8 cellular contexts compared by ENCODE assay signal in genomic region chr3:196967412-196968232, GRCh38. TPM values are rescaled to one million over a fixed set of nuclear protein-coding genes. Genes with fewer than 3 reads are reported as not detected.
A peak's percentile ranks its signal among the peaks of the same experiment; 100 is the strongest.
DNase-seq lines count a peak whose midpoint lies in the region; ATAC-seq and TF ChIP-seq lines count a peak whose summit lies in the region.

No MANE protein-coding gene starts in this region.

- H3K27ac ChIP-seq in lung (ENCODE audit: low read depth in 1 of 2, low read length in 1 of 2) (no peak overlapping the region), thoracic aorta (no peak overlapping the region)

- ATAC-seq in lung (ENCODE audit: insufficient read depth, low FRiP score) = no peak
- ATAC-seq in thoracic aorta (ENCODE audit: insufficient number of reproducible peaks, low FRiP score, low read depth) = no peak

- POLR2A ChIA-PET in activated CD4-positive, alpha-beta T cell treated with anti-CD3 and anti-CD28 coated beads, Interleukin-2, amount 10 ng/mL, durations not matched to agents 7 days and 5 days (lab: Charles Lee) = no interaction called here

- 62 to 70% methylated on average over 35 of the region's 35 CpGs for WGBS in lung, 2 donors

- H3K4me1 Mint-ChIP-seq in activated CD4-positive, alpha-beta T cell treated with anti-CD3 and anti-CD28 coated beads, Interleukin-2, amount 10 ng/mL, durations not matched to agents 7 days and 5 days = peaks cover 18% of the 10 kb centered on the region

- peak overlapping the region; percentile 89 for H3K9ac ChIP-seq in adipocyte (ENCODE audit: low read length)

- DNase-seq in activated CD4-positive, alpha-beta T cell treated with anti-CD3 and anti-CD28 coated beads, Interleukin-2, amount 10 ng/mL, durations not matched to agents 7 days and 5 days = no peak
- DNase-seq in activated CD4-positive, alpha-beta T cell treated with anti-CD3 and anti-CD28 coated beads for 48 hours = no peak
- DNase-seq in adipocyte (ENCODE audit: low read depth) (no peak), lung (ENCODE audit: low spot score) (no peak), thoracic aorta (ENCODE audit: low spot score) (no peak), NCI-H446 treated with DMSO at 0.1 percent for 48 hours (lab: John Stamatoyannopoulos, UW) (no peak), COLO829 (ENCODE audit: low spot score) (no peak), NCI-H774 (lab: John Stamatoyannopoulos, UW) (no peak)

- H3K4me1 ChIP-seq in adipocyte (ENCODE audit: control insufficient read depth, insufficient read depth, low read length) = peaks cover 6% of the 10 kb centered on the region
- peaks cover 0 to 12% of the 10 kb centered on the region in 2 donors for H3K4me1 ChIP-seq in lung (ENCODE audit: control insufficient read depth in 2 of 2, insufficient read depth in 2 of 2, low read length in 2 of 2)
- peaks cover 7% of the 10 kb centered on the region in 2 donors for H3K4me1 ChIP-seq in thoracic aorta (ENCODE audit: control insufficient read depth in 1 of 2, low read depth in 2 of 2)

- H3K4me3 Mint-ChIP-seq in activated CD4-positive, alpha-beta T cell treated with anti-CD3 and anti-CD28 coated beads, Interleukin-2, amount 10 ng/mL, durations not matched to agents 7 days and 5 days = peak overlapping the region; percentile 73

- H3K4me3 ChIP-seq in adipocyte (ENCODE audit: low read length) (peak overlapping the region; percentile 87), lung (peak overlapping the region; percentile 90), thoracic aorta (peak overlapping the region; percentile 97)

- H3K9me3 ChIP-seq in adipocyte (ENCODE audit: control insufficient read depth, low read length) (no peaks in the 10 kb centered on the region), lung (ENCODE audit: control insufficient read depth in 2 of 2, insufficient read depth in 1 of 2, low read length in 1 of 2) (no peaks in the 10 kb centered on the region), thoracic aorta (no peaks in the 10 kb centered on the region)

- no peaks in the 10 kb centered on the region for H3K27me3 ChIP-seq in adipocyte (replicated peaks; ENCODE audit: control insufficient read depth, insufficient read depth, low read length)
- no peaks in the 10 kb centered on the region for H3K27me3 ChIP-seq in lung (ENCODE audit: control insufficient read depth, insufficient read depth)
- no peaks in the 10 kb centered on the region for H3K27me3 ChIP-seq in thoracic aorta (replicated peaks; ENCODE audit: insufficient read depth)

- CTCF ChIA-PET in activated CD4-positive, alpha-beta T cell treated with anti-CD3 and anti-CD28 coated beads, Interleukin-2, amount 10 ng/mL, durations not matched to agents 7 days and 5 days (lab: Charles Lee) = interaction anchor here (0.6 kb wide), 1 partner anchor 18 kb away, joined by 4 read pairs; no protein-coding TSS in a partner anchor

- TF ChIP-seq CTCF in lung (IDR thresholded peaks at IDR 0.05; ENCODE audit: control extremely low read depth, extremely low read depth) (no peak), thoracic aorta (IDR thresholded peaks at IDR 0.05) (no peak)

- H3K36me3 ChIP-seq in adipocyte (ENCODE audit: control insufficient read depth, insufficient read depth, low read length, severe bottlenecking) (peaks cover 5% of the 10 kb centered on the region), lung (ENCODE audit: control insufficient read depth in 2 of 2, insufficient read depth in 2 of 2, low read length in 2 of 2) (peaks cover 0 to 5% of the 10 kb centered on the region in 2 donors), thoracic aorta (no peaks in the 10 kb centered on the region)

- H3K36me3 Mint-ChIP-seq in activated CD4-positive, alpha-beta T cell treated with anti-CD3 and anti-CD28 coated beads, Interleukin-2, amount 10 ng/mL, durations not matched to agents 7 days and 5 days (ENCODE audit: low read depth) = peaks cover 12% of the 10 kb centered on the region

- no peaks in the 10 kb centered on the region for H3K9me3 Mint-ChIP-seq in activated CD4-positive, alpha-beta T cell treated with anti-CD3 and anti-CD28 coated beads, Interleukin-2, amount 10 ng/mL, durations not matched to agents 7 days and 5 days

- H3K27ac Mint-ChIP-seq in activated CD4-positive, alpha-beta T cell treated with anti-CD3 and anti-CD28 coated beads, Interleukin-2, amount 10 ng/mL, durations not matched to agents 7 days and 5 days = no peak overlapping the region

- peaks cover 19% of the 10 kb centered on the region for H3K27me3 Mint-ChIP-seq in activated CD4-positive, alpha-beta T cell treated with anti-CD3 and anti-CD28 coated beads, Interleukin-2, amount 10 ng/mL, durations not matched to agents 7 days and 5 days

RNA-seq across cellular contexts. Expression of gene PIGZ, which starts 1.0 kb away (rescaled TPM):
- total RNA-seq in activated CD4-positive, alpha-beta T cell treated with anti-CD3 and anti-CD28 coated beads, Interleukin-2, amount 10 ng/mL, durations not matched to agents 7 days and 5 days = 1 to 10 TPM; 2.6 to 2.7 TPM
- total RNA-seq in lung (1 to 10 TPM; 1.4 to 5.5 TPM), thoracic aorta (10 to 100 TPM; 11.0 to 17.4 TPM)
- 1 to 10 TPM; 1.8 to 2.5 TPM for polyA plus RNA-seq in lung

RNA-seq across cellular contexts. Expression of gene NCBP2, which starts 25.3 kb away (rescaled TPM):
- total RNA-seq in activated CD4-positive, alpha-beta T cell treated with anti-CD3 and anti-CD28 coated beads, Interleukin-2, amount 10 ng/mL, durations not matched to agents 7 days and 5 days = 10 to 100 TPM; 53.4 to 57.1 TPM
- 10 to 100 TPM; 37.4 to 47.9 TPM for total RNA-seq in lung
- polyA plus RNA-seq in lung = 10 to 100 TPM; 47.1 to 48.6 TPM
- 10 to 100 TPM; 26.5 to 44.1 TPM for total RNA-seq in thoracic aorta
